Comparison of ENCODE assay signal across 23 cellular contexts in genomic region chr11:103547009-103547408, GRCh38.
"Had no signal": no experiment of that assay in that cellular context is flagged by ENCODE, and none has a peak within 500 bp of the region (broad histone marks: within the 10 kb centered on the region; RNA-seq: fewer than 3 reads in every experiment).

No MANE protein-coding gene starts in this region.

- H3K27me3 Mint-ChIP-seq: activated B cell treated with CpG ODN at 0.5 μM for 24 hours; activated CD4-positive, alpha-beta T cell treated with anti-CD3 and anti-CD28 coated beads, Interleukin-2, amount 10 ng/mL, durations not matched to agents 24 days and 14 days; activated CD8-positive, alpha-beta memory T cell treated with anti-CD3 and anti-CD28 coated beads, Interleukin-2, amount 10 ng/mL, durations not matched to agents 7 days and 5 days; activated naive CD8-positive, alpha-beta T cell treated with anti-CD3 and anti-CD28 coated beads, Interleukin-2, amount 50 U/mL, for 24 hours; activated T-cell treated with anti-CD3 and anti-CD28 coated beads, Interleukin-2, amount 50 U/mL, for 24 hours; T-helper 17 cell had no signal

- H3K27ac ChIP-seq: ascending aorta, body of pancreas had no signal

- H3K36me3 ChIP-seq: ascending aorta had no signal

- H3K9me3 Mint-ChIP-seq: activated B cell treated with CpG ODN at 0.5 μM for 24 hours; activated CD4-positive, alpha-beta T cell treated with anti-CD3 and anti-CD28 coated beads, Interleukin-2, amount 10 ng/mL, durations not matched to agents 24 days and 14 days; activated naive CD8-positive, alpha-beta T cell treated with anti-CD3 and anti-CD28 coated beads, Interleukin-2, amount 50 U/mL, for 24 hours; activated T-cell treated with anti-CD3 and anti-CD28 coated beads, Interleukin-2, amount 50 U/mL, for 24 hours had no signal

- H3K4me3 Mint-ChIP-seq: activated B cell treated with CpG ODN at 0.5 μM for 24 hours; activated CD4-positive, alpha-beta T cell treated with anti-CD3 and anti-CD28 coated beads, Interleukin-2, amount 10 ng/mL, durations not matched to agents 24 days and 14 days; activated CD8-positive, alpha-beta memory T cell treated with anti-CD3 and anti-CD28 coated beads, Interleukin-2, amount 10 ng/mL, durations not matched to agents 7 days and 5 days; activated naive CD8-positive, alpha-beta T cell treated with anti-CD3 and anti-CD28 coated beads, Interleukin-2, amount 50 U/mL, for 24 hours; activated T-cell treated with anti-CD3 and anti-CD28 coated beads, Interleukin-2, amount 50 U/mL, for 24 hours; T-helper 17 cell had no signal

- DNase-seq: activated B cell treated with CpG ODN at 0.5 μM for 24 hours; activated CD4-positive, alpha-beta T cell treated with anti-CD3 and anti-CD28 coated beads for 1 hour; activated CD4-positive, alpha-beta T cell treated with anti-CD3 and anti-CD28 coated beads, Interleukin-2, amount 10 ng/mL, durations not matched to agents 24 days and 14 days; activated CD4-positive, alpha-beta T cell treated with anti-CD3 and anti-CD28 coated beads, Interleukin-2, amount 50 U/mL, for 48 hours; activated CD8-positive, alpha-beta memory T cell treated with anti-CD3 and anti-CD28 coated beads, Interleukin-2, amount 10 ng/mL, durations not matched to agents 7 days and 5 days; activated effector memory CD4-positive, alpha-beta T cell treated with anti-CD3 and anti-CD28 coated beads, Interleukin-2, amount 50 U/mL, for 16 hours; activated naive CD4-positive, alpha-beta T cell treated with Interleukin-2 at 50 U/mL for 16 hours; activated naive CD8-positive, alpha-beta T cell treated with anti-CD3 and anti-CD28 coated beads, Interleukin-2, amount 50 U/mL, for 24 hours; activated T-cell treated with anti-CD3 and anti-CD28 coated beads, Interleukin-2, amount 50 U/mL, for 24 hours; amniotic stem cell; body of pancreas; Kasumi-1; NCI-H1694 treated with DMSO at 0.1 percent for 48 hours; NCI-H2029 treated with DMSO at 0.1 percent for 48 hours; NCI-H2227 treated with DMSO at 0.1 percent for 48 hours; NCI-H446 treated with DMSO at 0.1 percent for 48 hours; NCI-H524 treated with DMSO at 0.1 percent for 48 hours; SIG-M5; T-helper 17 cell; T-helper 9 cell had no signal

- ATAC-seq: activated CD8-positive, alpha-beta memory T cell treated with anti-CD3 and anti-CD28 coated beads, Interleukin-2, amount 10 ng/mL, durations not matched to agents 7 days and 5 days; activated naive CD4-positive, alpha-beta T cell treated with anti-CD3 and anti-CD28 coated beads, Interleukin-2, amount 50 U/mL, for 72 hours; activated naive CD8-positive, alpha-beta T cell treated with anti-CD3 and anti-CD28 coated beads, Interleukin-2, amount 50 U/mL, for 24 hours; body of pancreas; K562; T-helper 17 cell had no signal

- H3K9me3 ChIP-seq: ascending aorta, body of pancreas had no signal

- H3K27ac Mint-ChIP-seq: activated B cell treated with CpG ODN at 0.5 μM for 24 hours; activated CD4-positive, alpha-beta T cell treated with anti-CD3 and anti-CD28 coated beads, Interleukin-2, amount 10 ng/mL, durations not matched to agents 24 days and 14 days; activated CD8-positive, alpha-beta memory T cell treated with anti-CD3 and anti-CD28 coated beads, Interleukin-2, amount 10 ng/mL, durations not matched to agents 7 days and 5 days; activated naive CD4-positive, alpha-beta T cell treated with anti-CD3 and anti-CD28 coated beads, Interleukin-2, amount 50 U/mL, for 72 hours; activated naive CD8-positive, alpha-beta T cell treated with anti-CD3 and anti-CD28 coated beads, Interleukin-2, amount 50 U/mL, for 24 hours; activated T-cell treated with anti-CD3 and anti-CD28 coated beads, Interleukin-2, amount 50 U/mL, for 24 hours; T-helper 17 cell had no signal

- H3K27me3 ChIP-seq: ascending aorta, body of pancreas had no signal

- H3K4me3 ChIP-seq: ascending aorta, body of pancreas, K562 had no signal

- H3K4me1 ChIP-seq: ascending aorta, body of pancreas had no signal

- H3K36me3 Mint-ChIP-seq: activated CD8-positive, alpha-beta memory T cell treated with anti-CD3 and anti-CD28 coated beads, Interleukin-2, amount 10 ng/mL, durations not matched to agents 7 days and 5 days; activated naive CD4-positive, alpha-beta T cell treated with anti-CD3 and anti-CD28 coated beads, Interleukin-2, amount 50 U/mL, for 72 hours had no signal

- H3K4me1 Mint-ChIP-seq: activated B cell treated with CpG ODN at 0.5 μM for 24 hours; activated CD4-positive, alpha-beta T cell treated with anti-CD3 and anti-CD28 coated beads, Interleukin-2, amount 10 ng/mL, durations not matched to agents 24 days and 14 days; activated CD8-positive, alpha-beta memory T cell treated with anti-CD3 and anti-CD28 coated beads, Interleukin-2, amount 10 ng/mL, durations not matched to agents 7 days and 5 days; activated naive CD8-positive, alpha-beta T cell treated with anti-CD3 and anti-CD28 coated beads, Interleukin-2, amount 50 U/mL, for 24 hours had no signal
